ENCODE assay signal across 8 cellular contexts in the genomic region with DNA sequence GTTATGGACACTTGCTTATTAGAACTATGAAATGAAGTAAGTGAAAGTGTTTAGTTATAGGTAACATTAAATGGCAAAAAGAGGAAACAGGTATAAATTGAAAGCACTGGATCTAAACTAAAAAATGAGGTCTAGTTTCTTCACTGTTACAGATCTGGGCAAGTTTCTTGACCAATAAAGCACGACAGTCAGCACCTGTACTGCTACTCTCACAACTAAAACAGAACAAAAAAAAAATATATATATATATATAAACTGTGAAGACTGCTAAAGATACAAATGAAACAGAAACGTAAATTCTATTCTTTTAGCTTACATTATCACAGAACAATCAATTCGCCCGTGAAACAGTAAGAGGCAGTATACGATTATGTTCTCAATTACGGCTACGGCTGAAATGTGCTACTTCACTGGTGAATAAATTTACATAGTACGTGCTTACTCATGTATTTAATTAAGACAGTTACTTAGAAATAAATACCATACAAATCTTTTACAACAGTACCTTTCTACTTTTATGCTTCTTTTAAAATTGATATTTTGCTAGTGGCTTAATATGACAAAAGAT. TPM values are rescaled to one million over a fixed set of nuclear protein-coding genes. Genes with fewer than 3 reads are reported as not detected.
DNase-seq lines count a peak whose midpoint lies in the region; ATAC-seq and TF ChIP-seq lines count a peak whose summit lies in the region.

No MANE protein-coding gene starts in this region.

- no peaks in the 10 kb centered on the region for H3K27me3 Mint-ChIP-seq in activated CD4-positive, alpha-beta memory T cell treated with anti-CD3 and anti-CD28 coated beads, Interleukin-2, amount 10 ng/mL, durations not matched to agents 7 days and 5 days

- peaks cover 0 to 45% (median 8%) of the 10 kb centered on the region in 4 donors for H3K4me1 ChIP-seq in right lobe of liver

- H3K4me1 Mint-ChIP-seq in activated CD4-positive, alpha-beta memory T cell treated with anti-CD3 and anti-CD28 coated beads, Interleukin-2, amount 10 ng/mL, durations not matched to agents 7 days and 5 days = peaks cover 41% of the 10 kb centered on the region

- H3K27ac Mint-ChIP-seq in activated CD4-positive, alpha-beta memory T cell treated with anti-CD3 and anti-CD28 coated beads, Interleukin-2, amount 10 ng/mL, durations not matched to agents 7 days and 5 days = peak overlapping the region; percentile 46

- H3K9me3 Mint-ChIP-seq in activated CD4-positive, alpha-beta memory T cell treated with anti-CD3 and anti-CD28 coated beads, Interleukin-2, amount 10 ng/mL, durations not matched to agents 7 days and 5 days = peaks cover 2% of the 10 kb centered on the region

- H3K36me3 Mint-ChIP-seq in activated CD4-positive, alpha-beta memory T cell treated with anti-CD3 and anti-CD28 coated beads, Interleukin-2, amount 10 ng/mL, durations not matched to agents 7 days and 5 days (ENCODE audit: low read depth) = peaks cover 15% of the 10 kb centered on the region

- no peaks in the 10 kb centered on the region for H3K27me3 ChIP-seq in right lobe of liver

- DNase-seq in DMS153 (lab: John Stamatoyannopoulos, UW) = peak; percentile 31
- DNase-seq in activated CD4-positive, alpha-beta memory T cell treated with anti-CD3 and anti-CD28 coated beads, Interleukin-2, amount 10 ng/mL, durations not matched to agents 7 days and 5 days = no peak
- DNase-seq in right lobe of liver = no peak
- DNase-seq in C1 segment of cervical spinal cord (lab: John Stamatoyannopoulos, UW) = no peak
- no peak for DNase-seq in stimulated activated CD4-positive, alpha-beta T cell treated with anti-CD3 and anti-CD28 coated beads, Interleukin-1b, Interleukin-23, amount 100 ng/mL, for 48 hours
- no peak for DNase-seq in RPMI8226

- H3K4me3 ChIP-seq in right lobe of liver = peak overlapping the region in 1 of 3 donors; percentile 86

- intact Hi-C loops in right lobe of liver (cut with DNase I) = loop anchor here (10.0 kb wide), 2 partner anchors 232 to 342 kb away; no protein-coding TSS in a partner anchor

- POLR2A ChIA-PET in activated CD4-positive, alpha-beta memory T cell treated with anti-CD3 and anti-CD28 coated beads, Interleukin-2, amount 10 ng/mL, durations not matched to agents 7 days and 5 days (lab: Charles Lee) = interaction anchor here (1.0 to 1.6 kb wide), 2 partner anchors 159 to 224 kb away, joined by 3 to 4 read pairs; no protein-coding TSS in a partner anchor

- ATAC-seq in GM19324 (IDR thresholded peaks at IDR 0.05; ENCODE audit: low FRiP score, unreplicated experiment) = peak; percentile 28
- ATAC-seq in HG03342 (IDR thresholded peaks at IDR 0.05; ENCODE audit: unreplicated experiment) = peak; percentile 37
- ATAC-seq in right lobe of liver = peak in 1 of 4 donors; percentile 19

- 4% methylated on average over 8 of the region's 8 CpGs for WGBS in right lobe of liver (ENCODE audit: insufficient coverage, low coverage, low lambda C conversion rate, missing lambda C conversion rate)

- H3K27ac ChIP-seq in right lobe of liver = peak overlapping the region; percentile 17 to 96 (median 96)

- CTCF ChIA-PET in activated CD4-positive, alpha-beta memory T cell treated with anti-CD3 and anti-CD28 coated beads, Interleukin-2, amount 10 ng/mL, durations not matched to agents 7 days and 5 days (lab: Charles Lee) = interaction anchor here (0.6 to 3.0 kb wide), 12 partner anchors 9 to 415 kb away, joined by 3 to 35 read pairs (median 4); no protein-coding TSS in a partner anchor

- TF ChIP-seq POLR2A in right lobe of liver (IDR thresholded peaks at IDR 0.05) = no peak

- no peaks in the 10 kb centered on the region for H3K36me3 ChIP-seq in right lobe of liver

- TF ChIP-seq CTCF in right lobe of liver (IDR thresholded peaks at IDR 0.05) = peak; percentile 47 to 53 (median 52)

- peak overlapping the region; percentile 36 for H3K4me3 Mint-ChIP-seq in activated CD4-positive, alpha-beta memory T cell treated with anti-CD3 and anti-CD28 coated beads, Interleukin-2, amount 10 ng/mL, durations not matched to agents 7 days and 5 days

- H3K9me3 ChIP-seq in right lobe of liver = no peaks in the 10 kb centered on the region

RNA-seq across cellular contexts. Expression of gene AHR, which starts 4.2 kb away (rescaled TPM):
- 10 to 100 TPM; 37.7 to 38.0 TPM for total RNA-seq in activated CD4-positive, alpha-beta memory T cell treated with anti-CD3 and anti-CD28 coated beads, Interleukin-2, amount 10 ng/mL, durations not matched to agents 7 days and 5 days
- total RNA-seq in right lobe of liver = 10 to 100 TPM; 31.2 to 67.9 (median 41.0) TPM
